2 cellular contexts compared by ENCODE assay signal in genomic region chr6:7630792-7631191, GRCh38.
TF ChIP-seq lines count a peak whose summit lies in the region.

No MANE protein-coding gene starts in this region.

TF ChIP-seq in HepG2, 621 proteins besides CTCF, POLR2A, EP300 and RAD21 (continued from another document):
- TF ChIP-seq STAT6 (CRISPR knock-in tag; IDR thresholded peaks at IDR 0.05; ENCODE audit: borderline replicate concordance) = no peak
- TF ChIP-seq PHF21A (CRISPR knock-in tag; IDR thresholded peaks at IDR 0.05) = no peak
- no peak for TF ChIP-seq YY1 (IDR thresholded peaks at IDR 0.05; ENCODE audit: insufficient read depth, insufficient replicate concordance, low read depth, low read length)
- TF ChIP-seq ZNF326 (CRISPR knock-in tag; IDR thresholded peaks at IDR 0.05; ENCODE audit: borderline replicate concordance) = no peak
- no peak for TF ChIP-seq WIZ (CRISPR knock-in tag; IDR thresholded peaks at IDR 0.05)

TF ChIP-seq in WTC11, 78 proteins besides CTCF, POLR2A, EP300 and RAD21:
- TF ChIP-seq HMGXB4 (CRISPR knock-in tag; IDR thresholded peaks at IDR 0.05) = no peak
